ENCODE assay signal across 20 cellular contexts in the genomic region with DNA sequence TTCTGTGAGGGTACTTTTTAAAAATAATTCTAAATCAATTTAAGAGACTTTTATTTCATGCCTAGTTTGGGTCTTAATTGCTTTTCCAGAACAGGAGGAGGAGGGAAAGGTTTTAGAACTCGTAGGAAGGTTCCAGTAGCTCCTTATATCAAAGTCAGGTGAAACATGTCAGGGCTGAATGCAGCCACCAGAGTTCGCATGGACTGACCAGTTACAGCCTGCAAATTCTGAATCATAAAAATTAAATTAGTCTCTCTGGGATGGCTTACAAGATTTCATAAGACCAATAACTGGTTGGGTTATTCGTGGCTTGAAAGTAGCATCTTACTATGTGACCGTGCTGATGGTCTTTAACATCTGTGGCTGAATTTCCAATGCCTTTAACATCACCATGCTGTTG. TPM values are rescaled to one million over a fixed set of nuclear protein-coding genes. Genes with fewer than 3 reads are reported as not detected.
A peak's percentile ranks its signal among the peaks of the same experiment; 100 is the strongest.
DNase-seq lines count a peak whose midpoint lies in the region; ATAC-seq and TF ChIP-seq lines count a peak whose summit lies in the region.
"Had no signal": no experiment of that assay in that cellular context is flagged by ENCODE, and none has a peak within 500 bp of the region (broad histone marks: within the 10 kb centered on the region; RNA-seq: fewer than 3 reads in every experiment).

No MANE protein-coding gene starts in this region.

- no peaks in the 10 kb centered on the region for H3K36me3 Mint-ChIP-seq in natural killer cell treated with Interleukin-12 subunit alpha and Interleukin-12 subunit beta and Interleukin-15 and Interleukin-18, amount 100 ng/mL, for 72 hours
- H3K36me3 Mint-ChIP-seq: activated naive CD8-positive, alpha-beta T cell treated with anti-CD3 and anti-CD28 coated beads, Interleukin-2, amount 10 ng/mL, durations not matched to agents 7 days and 5 days; stimulated activated memory B cell treated with anti-CD40 and anti-IgM and Interleukin-4, amounts not matched to agents 10 μg/mL and 1 μg/mL and 100 μg/mL, for 72 hours had no signal

- no peak for TF ChIP-seq POLR2A in suprapubic skin (IDR thresholded peaks at IDR 0.05)

- no peaks in the 10 kb centered on the region for H3K27me3 ChIP-seq in colonic mucosa
- no peaks in the 10 kb centered on the region for H3K27me3 ChIP-seq in suprapubic skin

- TF ChIP-seq CTCF in HFF-Myc (IDR thresholded peaks at IDR 0.05; ENCODE audit: low read depth, low read length, missing control alignments) (no peak), colonic mucosa (IDR thresholded peaks at IDR 0.05) (no peak), suprapubic skin (IDR thresholded peaks at IDR 0.05) (no peak)

- no peak overlapping the region for H3K4me3 Mint-ChIP-seq in natural killer cell treated with Interleukin-12 subunit alpha and Interleukin-12 subunit beta and Interleukin-15 and Interleukin-18, amount 100 ng/mL, for 72 hours
- H3K4me3 Mint-ChIP-seq: activated naive CD8-positive, alpha-beta T cell treated with anti-CD3 and anti-CD28 coated beads, Interleukin-2, amount 10 ng/mL, durations not matched to agents 7 days and 5 days; GM23338; stimulated activated memory B cell treated with anti-CD40 and anti-IgM and Interleukin-4, amounts not matched to agents 10 μg/mL and 1 μg/mL and 100 μg/mL, for 72 hours had no signal

- no peak for ATAC-seq in natural killer cell treated with Interleukin-12 subunit alpha and Interleukin-12 subunit beta and Interleukin-15 and Interleukin-18, amount 100 ng/mL, for 72 hours
- ATAC-seq: activated CD4-positive, CD25-positive, alpha-beta regulatory T cell treated with anti-CD3 and anti-CD28 coated beads, Interleukin-2, amount 50 U/mL, for 24 hours; gastrocnemius medialis; GM23338; Panc1; stimulated activated memory B cell treated with anti-CD40 and anti-IgM and Interleukin-4, amounts not matched to agents 10 μg/mL and 1 μg/mL and 100 μg/mL, for 72 hours had no signal

- no peaks in the 10 kb centered on the region for H3K36me3 ChIP-seq in colonic mucosa
- H3K36me3 ChIP-seq in suprapubic skin: no peaks in the 10 kb centered on the region
- H3K36me3 ChIP-seq: gastrocnemius medialis had no signal

- intact Hi-C loops in colonic mucosa (cut with DNase I): no loop called here

- no peak overlapping the region for H3K9ac ChIP-seq in colonic mucosa (ENCODE audit: low read depth in 2 of 2, low read length in 2 of 2)

- H3K4me1 ChIP-seq in colonic mucosa (no peaks in the 10 kb centered on the region), suprapubic skin (peaks cover 17% of the 10 kb centered on the region)

- H3K9me3 ChIP-seq in colonic mucosa: no peaks in the 10 kb centered on the region
- H3K9me3 ChIP-seq in suprapubic skin: no peaks in the 10 kb centered on the region
- H3K9me3 ChIP-seq: gastrocnemius medialis had no signal

- peak overlapping the region; percentile 38 for H3K4me3 ChIP-seq in HFF-Myc (replicated peaks; ENCODE audit: low read depth, low read length)
- no peak overlapping the region for H3K4me3 ChIP-seq in colonic mucosa
- H3K4me3 ChIP-seq in suprapubic skin: no peak overlapping the region
- H3K4me3 ChIP-seq: coronary artery, gastrocnemius medialis, GM23338 had no signal

- no peaks in the 10 kb centered on the region for H3K9me3 Mint-ChIP-seq in natural killer cell treated with Interleukin-12 subunit alpha and Interleukin-12 subunit beta and Interleukin-15 and Interleukin-18, amount 100 ng/mL, for 72 hours
- H3K9me3 Mint-ChIP-seq: activated naive CD8-positive, alpha-beta T cell treated with anti-CD3 and anti-CD28 coated beads, Interleukin-2, amount 10 ng/mL, durations not matched to agents 7 days and 5 days; GM23338; stimulated activated memory B cell treated with anti-CD40 and anti-IgM and Interleukin-4, amounts not matched to agents 10 μg/mL and 1 μg/mL and 100 μg/mL, for 72 hours had no signal

- no peak for DNase-seq in HFF-Myc (ENCODE audit: extremely low read depth, low read depth)
- no peak for DNase-seq in colonic mucosa
- DNase-seq in iris pigment epithelial cell (ENCODE audit: low read depth): peak; percentile 80
- no peak for DNase-seq in suprapubic skin (ENCODE audit: low spot score in 2 of 2)
- no peak for DNase-seq in HK-2 (ENCODE audit: unreplicated experiment)
- DNase-seq in natural killer cell treated with Interleukin-12 subunit alpha and Interleukin-12 subunit beta and Interleukin-15 and Interleukin-18, amount 100 ng/mL, for 72 hours (ENCODE audit: low spot score): no peak
- no peak for DNase-seq in stimulated activated CD4-positive, alpha-beta T cell treated with anti-CD3 and anti-CD28 coated beads, Interleukin-1b, Interleukin-23, amount 100 ng/mL, for 48 hours
- DNase-seq in NCI-H1105 (lab: John Stamatoyannopoulos, UW): no peak
- DNase-seq: activated naive CD8-positive, alpha-beta T cell treated with anti-CD3 and anti-CD28 coated beads, Interleukin-2, amount 10 ng/mL, durations not matched to agents 7 days and 5 days; COR-L47; gastrocnemius medialis; islet precursor cell; KG1; NCI-H187; NCI-H510A treated with DMSO at 0.1 percent for 48 hours had no signal

- WGBS in suprapubic skin: 21% methylated on average over 4 of the region's 4 CpGs

- peak overlapping the region; percentile 13 for H3K27ac ChIP-seq in colonic mucosa
- peak overlapping the region; percentile 23 for H3K27ac ChIP-seq in suprapubic skin
- H3K27ac ChIP-seq: gastrocnemius medialis had no signal

- peaks cover 28 to 52% of the 10 kb centered on the region in 2 donors for H3K27me3 Mint-ChIP-seq in natural killer cell treated with Interleukin-12 subunit alpha and Interleukin-12 subunit beta and Interleukin-15 and Interleukin-18, amount 100 ng/mL, for 72 hours

- TF ChIP-seq EP300 in suprapubic skin (IDR thresholded peaks at IDR 0.05): no peak

- H3K4me1 Mint-ChIP-seq in natural killer cell treated with Interleukin-12 subunit alpha and Interleukin-12 subunit beta and Interleukin-15 and Interleukin-18, amount 100 ng/mL, for 72 hours (ENCODE audit: low read depth in 2 of 2): no peaks in the 10 kb centered on the region
- H3K4me1 Mint-ChIP-seq: activated naive CD8-positive, alpha-beta T cell treated with anti-CD3 and anti-CD28 coated beads, Interleukin-2, amount 10 ng/mL, durations not matched to agents 7 days and 5 days; stimulated activated memory B cell treated with anti-CD40 and anti-IgM and Interleukin-4, amounts not matched to agents 10 μg/mL and 1 μg/mL and 100 μg/mL, for 72 hours had no signal

- no peak overlapping the region for H3K27ac Mint-ChIP-seq in natural killer cell treated with Interleukin-12 subunit alpha and Interleukin-12 subunit beta and Interleukin-15 and Interleukin-18, amount 100 ng/mL, for 72 hours
- H3K27ac Mint-ChIP-seq: activated naive CD8-positive, alpha-beta T cell treated with anti-CD3 and anti-CD28 coated beads, Interleukin-2, amount 10 ng/mL, durations not matched to agents 7 days and 5 days; GM23338; stimulated activated memory B cell treated with anti-CD40 and anti-IgM and Interleukin-4, amounts not matched to agents 10 μg/mL and 1 μg/mL and 100 μg/mL, for 72 hours had no signal

RNA-seq across cellular contexts. Expression of a gene that starts 0.4 kb away (rescaled TPM):
- total RNA-seq in colonic mucosa (1 to 10 TPM; 3.2 to 5.5 TPM), suprapubic skin (1 to 10 TPM; 2.6 to 6.5 (median 4.1) TPM)
- total RNA-seq in natural killer cell treated with Interleukin-12 subunit alpha and Interleukin-12 subunit beta and Interleukin-15 and Interleukin-18, amount 100 ng/mL, for 72 hours: not detected
- total RNA-seq: activated naive CD8-positive, alpha-beta T cell treated with anti-CD3 and anti-CD28 coated beads, Interleukin-2, amount 10 ng/mL, durations not matched to agents 7 days and 5 days; gastrocnemius medialis; GM23338 had no signal

RNA-seq across cellular contexts. Expression of a gene that starts 51.8 kb away (rescaled TPM):
- total RNA-seq in colonic mucosa (10 to 100 TPM; 11.3 to 23.3 TPM), suprapubic skin (10 to 100 TPM in 3 of 4 donors, 1 to 10 TPM in 1; 9.7 to 17.9 (median 14.3) TPM)
- not detected for total RNA-seq in natural killer cell treated with Interleukin-12 subunit alpha and Interleukin-12 subunit beta and Interleukin-15 and Interleukin-18, amount 100 ng/mL, for 72 hours
- total RNA-seq: activated naive CD8-positive, alpha-beta T cell treated with anti-CD3 and anti-CD28 coated beads, Interleukin-2, amount 10 ng/mL, durations not matched to agents 7 days and 5 days had no signal

Comparison
In these comparisons a context has a peak if more than half of its experiments do, and no peak if none do; other contexts are left out.
1. RNA of a gene that starts 51.8 kb away (total RNA-seq): 11.3 to 23.3 TPM in colonic mucosa and 9.7 to 17.9 TPM in suprapubic skin; not detected in natural killer cell treated with Interleukin-12 subunit alpha and Interleukin-12 subunit beta and Interleukin-15 and Interleukin-18, amount 100 ng/mL, for 72 hours; every median in the first group is over 10 times any median in the second.